16 cellular contexts compared by ENCODE assay signal in the genomic region with DNA sequence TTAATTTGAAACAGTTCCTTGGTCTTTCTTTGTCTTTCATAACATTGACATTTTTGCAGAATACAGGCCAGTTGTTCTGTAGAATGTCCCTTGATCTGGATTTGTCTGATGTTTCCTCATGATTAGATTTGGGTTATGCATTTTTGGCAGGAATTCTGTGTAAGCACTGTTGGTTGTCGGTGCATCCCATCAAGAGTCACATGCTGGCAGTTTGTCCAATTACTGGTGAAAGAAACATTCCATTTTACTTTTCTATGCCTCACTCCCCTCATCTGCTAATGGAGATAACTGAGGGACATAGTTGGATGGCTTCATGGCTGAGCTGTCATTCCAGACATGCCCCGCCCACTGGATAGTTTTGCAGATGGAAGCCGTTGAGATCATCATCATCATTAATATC. TPM values are rescaled to one million over a fixed set of nuclear protein-coding genes. Genes with fewer than 3 reads are reported as not detected.
DNase-seq lines count a peak whose midpoint lies in the region; TF ChIP-seq lines count a peak whose summit lies in the region.
"Had no signal": no experiment of that assay in that cellular context is flagged by ENCODE, and none has a peak within 500 bp of the region (broad histone marks: within the 10 kb centered on the region; RNA-seq: fewer than 3 reads in every experiment).

No MANE protein-coding gene starts in this region.

- TF ChIP-seq POLR2A in esophagus muscularis mucosa (IDR thresholded peaks at IDR 0.05; ENCODE audit: low read depth), result no peak
- no peak for TF ChIP-seq POLR2A in testis (IDR thresholded peaks at IDR 0.05)

- no peak for TF ChIP-seq CTCF in esophagus muscularis mucosa (IDR thresholded peaks at IDR 0.05)
- no peak for TF ChIP-seq CTCF in testis (IDR thresholded peaks at IDR 0.05)

- H3K9ac ChIP-seq in adipocyte (ENCODE audit: low read length), result no peak overlapping the region
- H3K9ac ChIP-seq: GM23248 had no signal

- intact Hi-C loops in esophagus muscularis mucosa (cut with DNase I), result no loop called here
- intact Hi-C loops in testis (cut with DNase I; ENCODE audit: low total_unique reads), result no loop called here

- H3K27me3 ChIP-seq in adipocyte (replicated peaks; ENCODE audit: control insufficient read depth, insufficient read depth, low read length) (peaks cover 15% of the 10 kb centered on the region), esophagus muscularis mucosa (no peaks in the 10 kb centered on the region), testis (no peaks in the 10 kb centered on the region)
- H3K27me3 ChIP-seq: BE2C had no signal

- TF ChIP-seq EP300 in esophagus muscularis mucosa (IDR thresholded peaks at IDR 0.05), result no peak

- H3K9me3 ChIP-seq in adipocyte (ENCODE audit: control insufficient read depth, low read length) (no peaks in the 10 kb centered on the region), esophagus muscularis mucosa (no peaks in the 10 kb centered on the region), testis (no peaks in the 10 kb centered on the region)
- H3K9me3 ChIP-seq: BE2C had no signal

- H3K27ac ChIP-seq in esophagus muscularis mucosa (replicated peaks in 1 of 4), result no peak overlapping the region
- no peak overlapping the region for H3K27ac ChIP-seq in testis
- H3K27ac ChIP-seq: C4-2B, GM23248, HL-60 had no signal

- H3K4me3 ChIP-seq in adipocyte (ENCODE audit: low read length), result no peak overlapping the region
- H3K4me3 ChIP-seq in esophagus muscularis mucosa, result no peak overlapping the region
- no peak overlapping the region for H3K4me3 ChIP-seq in testis
- H3K4me3 ChIP-seq: GM23248 had no signal

- DNase-seq in GM03348 (ENCODE audit: low spot score) (peak; percentile 16), adipocyte (ENCODE audit: low read depth) (peak; percentile 60), esophagus muscularis mucosa (ENCODE audit: extremely low spot score) (peak; percentile 19), kidney glomerular epithelial cell (lab: John Stamatoyannopoulos, UW) (peak; percentile 20), testis (no peak), GM19238 (ENCODE audit: insufficient read length, low spot score) (no peak)
- no peak for DNase-seq in activated CD4-positive, alpha-beta T cell treated with anti-CD3 and anti-CD28 coated beads for 48 hours
- no peak for DNase-seq in activated naive CD4-positive, alpha-beta T cell (lab: John Stamatoyannopoulos, UW)
- DNase-seq: ACHN; BE2C; CD4-positive, alpha-beta memory T cell; DMS79; GDM1; GM23248 had no signal

- H3K4me1 ChIP-seq in adipocyte (ENCODE audit: control insufficient read depth, insufficient read depth, low read length) (peaks cover 3% of the 10 kb centered on the region), esophagus muscularis mucosa (no peaks in the 10 kb centered on the region), testis (no peaks in the 10 kb centered on the region)
- H3K4me1 ChIP-seq: BE2C had no signal

- H3K36me3 ChIP-seq in adipocyte (ENCODE audit: control insufficient read depth, insufficient read depth, low read length, severe bottlenecking) (no peaks in the 10 kb centered on the region), esophagus muscularis mucosa (no peaks in the 10 kb centered on the region), testis (ENCODE audit: low read depth, missing control alignments) (no peaks in the 10 kb centered on the region)
- H3K36me3 ChIP-seq: BE2C had no signal

- 70% methylated on average over 3 of the region's 3 CpGs for WGBS in esophagus muscularis mucosa
- 76 to 82% methylated on average over 3 of the region's 3 CpGs for WGBS in testis, 2 donors

RNA-seq across cellular contexts. Expression of gene ZNF618, which starts 7.6 kb away (rescaled TPM):
- total RNA-seq in esophagus muscularis mucosa, result 1 to 10 TPM; 1.2 to 4.5 (median 2.6) TPM
- total RNA-seq in testis, result 10 to 100 TPM; 14.6 to 15.2 TPM
- 6.8 TPM for polyA plus RNA-seq in testis (ENCODE audit: insufficient read depth, low read depth, low replicate concordance)

Comparison
In these comparisons a context has a peak if more than half of its experiments do, and no peak if none do; other contexts are left out.
1. DNase-seq: peak in GM03348 (single experiment), adipocyte (single experiment), esophagus muscularis mucosa (single experiment) and kidney glomerular epithelial cell (single experiment); none in activated CD4-positive, alpha-beta T cell treated with anti-CD3 and anti-CD28 coated beads for 48 hours (single experiment), testis (single experiment), GM19238 (single experiment) and activated naive CD4-positive, alpha-beta T cell (0 of 4).